ENCODE assay signal across 17 cellular contexts in genomic region chr14:95699397-95699796, GRCh38. TPM values are rescaled to one million over a fixed set of nuclear protein-coding genes. Genes with fewer than 3 reads are reported as not detected.
DNase-seq lines count a peak whose midpoint lies in the region; ATAC-seq and TF ChIP-seq lines count a peak whose summit lies in the region.
"Had no signal": no experiment of that assay in that cellular context is flagged by ENCODE, and none has a peak within 500 bp of the region (broad histone marks: within the 10 kb centered on the region; RNA-seq: fewer than 3 reads in every experiment).

No MANE protein-coding gene starts in this region.

- peaks cover 0 to 66% (median 0%) of the 10 kb centered on the region in 4 donors for H3K27me3 ChIP-seq in esophagus muscularis mucosa

- no peak for TF ChIP-seq EP300 in esophagus muscularis mucosa (IDR thresholded peaks at IDR 0.05)

- peak; percentile 64 for DNase-seq in GM13976 (ENCODE audit: low spot score)
- DNase-seq in GM20000 (ENCODE audit: low spot score), result peak; percentile 58
- DNase-seq in esophagus muscularis mucosa (ENCODE audit: extremely low spot score), result peak; percentile 86
- DNase-seq in NCI-H2196 treated with DMSO at 0.1 percent for 48 hours (lab: John Stamatoyannopoulos, UW; ENCODE audit: unreplicated experiment), result no peak
- DNase-seq in cerebellum (ENCODE audit: low spot score), result no peak
- DNase-seq in HCEC 1CT, result no peak
- no peak for DNase-seq in H4 (ENCODE audit: low spot score)
- DNase-seq: activated naive CD8-positive, alpha-beta T cell treated with anti-CD3 and anti-CD28 coated beads, Interleukin-2, amount 10 ng/mL, durations not matched to agents 7 days and 5 days; MV-4-11; NCI-H345; retina; stimulated activated CD4-positive, alpha-beta T cell treated with anti-CD3 and anti-CD28 coated beads, Interleukin-4, amount 100 ng/mL, for 24 hours had no signal

- 62% methylated on average over 4 of the region's 4 CpGs for WGBS in esophagus muscularis mucosa

- H3K4me1 ChIP-seq in esophagus muscularis mucosa, result no peaks in the 10 kb centered on the region

- no peak overlapping the region for H3K27ac ChIP-seq in esophagus muscularis mucosa (replicated peaks in 1 of 4)

- intact Hi-C loops in esophagus muscularis mucosa (cut with DNase I), result no loop called here

- H3K9me3 ChIP-seq in esophagus muscularis mucosa, result no peaks in the 10 kb centered on the region

- in situ Hi-C loops in GM13976 (cut with MboI; ENCODE audit: low sequenced_read_pairs, unreplicated experiment), result no loop called here

- TF ChIP-seq CTCF in GM13976 (IDR thresholded peaks at IDR 0.05; ENCODE audit: borderline replicate concordance, control extremely low read depth, extremely low read depth, insufficient read depth, missing control alignments), result no peak
- TF ChIP-seq CTCF in GM20000 (IDR thresholded peaks at IDR 0.05; ENCODE audit: extremely low read depth, missing control alignments), result no peak
- no peak for TF ChIP-seq CTCF in esophagus muscularis mucosa (IDR thresholded peaks at IDR 0.05)

- no peak overlapping the region for H3K4me3 ChIP-seq in esophagus muscularis mucosa

- no peaks in the 10 kb centered on the region for H3K36me3 ChIP-seq in esophagus muscularis mucosa

- TF ChIP-seq POLR2A in esophagus muscularis mucosa (IDR thresholded peaks at IDR 0.05; ENCODE audit: low read depth), result no peak

- peak; percentile 37 for ATAC-seq in HG03108 (IDR thresholded peaks at IDR 0.05; ENCODE audit: unreplicated experiment)

RNA-seq across cellular contexts. Expression of gene TCL1B, which starts 13.2 kb away (rescaled TPM):
- total RNA-seq in esophagus muscularis mucosa, result not detected
- total RNA-seq in cerebellum, result not detected
- total RNA-seq in H4 (2014; rRNA removed; shearing (Covaris generic)), result not detected in 2 replicates
- total RNA-seq: activated CD8-positive, alpha-beta memory T cell treated with anti-CD3 and anti-CD28 coated beads for 36 hours; activated naive CD8-positive, alpha-beta T cell treated with anti-CD3 and anti-CD28 coated beads, Interleukin-2, amount 10 ng/mL, durations not matched to agents 7 days and 5 days; chondrocyte; HT1080; RPMI7951 had no signal

RNA-seq across cellular contexts. Expression of gene TCL1A, which starts 14.5 kb away (rescaled TPM):
- total RNA-seq in esophagus muscularis mucosa (under 1 TPM in 1 of 4 donors, not detected in 3; 0.99 TPM), cerebellum (not detected)
- total RNA-seq in H4 (2014; rRNA removed; shearing (Covaris generic)), result not detected in 2 replicates
- total RNA-seq: activated CD8-positive, alpha-beta memory T cell treated with anti-CD3 and anti-CD28 coated beads for 36 hours; chondrocyte; RPMI7951 had no signal

Comparison
In these comparisons a context has a peak if more than half of its experiments do, and no peak if none do; other contexts are left out.
1. DNase-seq: peak in GM13976 (single experiment), GM20000 (single experiment) and esophagus muscularis mucosa (single experiment); none in NCI-H2196 treated with DMSO at 0.1 percent for 48 hours (single experiment), cerebellum (single experiment), HCEC 1CT (single experiment) and H4 (single experiment).